Comparison of ENCODE assay signal across 19 cellular contexts in genomic region chr10:17652585-17652984, GRCh38. TPM values are rescaled to one million over a fixed set of nuclear protein-coding genes. Genes with fewer than 3 reads are reported as not detected.
DNase-seq lines count a peak whose midpoint lies in the region; ATAC-seq, FAIRE-seq and TF ChIP-seq lines count a peak whose summit lies in the region.
"Had no signal": no experiment of that assay in that cellular context is flagged by ENCODE, and none has a peak within 500 bp of the region (broad histone marks: within the 10 kb centered on the region; RNA-seq: fewer than 3 reads in every experiment).

No MANE protein-coding gene starts in this region.

- H3K9me3 ChIP-seq in pancreas = no peaks in the 10 kb centered on the region
- H3K9me3 ChIP-seq: neutrophil, transverse colon had no signal

- H3K9me3 Mint-ChIP-seq in activated T-helper 17 cell treated with anti-CD3 and anti-CD28 coated beads, Interleukin-2, amount 50 U/mL, for 72 hours = peaks cover 4% of the 10 kb centered on the region
- peaks cover 19% of the 10 kb centered on the region for H3K9me3 Mint-ChIP-seq in osteocyte (ENCODE audit: unreplicated experiment)
- peaks cover 24% of the 10 kb centered on the region for H3K9me3 Mint-ChIP-seq in progenitor cell of endocrine pancreas (ENCODE audit: low read depth)

- no peak for FAIRE-seq in pancreas (lab: Jason Lieb, UNC)
- FAIRE-seq: colon had no signal

- peak overlapping the region; percentile 99 for H3K27ac Mint-ChIP-seq in activated T-helper 17 cell treated with anti-CD3 and anti-CD28 coated beads, Interleukin-2, amount 50 U/mL, for 72 hours
- H3K27ac Mint-ChIP-seq in osteocyte (ENCODE audit: unreplicated experiment) = peak overlapping the region; percentile 75
- no peak overlapping the region for H3K27ac Mint-ChIP-seq in progenitor cell of endocrine pancreas

- peak; percentile 43 for ATAC-seq in GM18870 (IDR thresholded peaks at IDR 0.05; ENCODE audit: unreplicated experiment)
- peak; percentile 44 for ATAC-seq in HG02981 (IDR thresholded peaks at IDR 0.05; ENCODE audit: unreplicated experiment)
- peak; percentile 26 for ATAC-seq in activated T-helper 17 cell treated with anti-CD3 and anti-CD28 coated beads, Interleukin-2, amount 50 U/mL, for 72 hours (replicated peaks)
- no peak for ATAC-seq in pancreas
- ATAC-seq in HG03521 (IDR thresholded peaks at IDR 0.05; ENCODE audit: unreplicated experiment) = no peak
- ATAC-seq: stimulated activated naive B cell treated with anti-CD40 and anti-IgM and Interleukin-4, amounts not matched to agents 10 μg/mL and 1 μg/mL and 100 μg/mL, for 72 hours had no signal

- H3K36me3 ChIP-seq in pancreas = no peaks in the 10 kb centered on the region
- H3K36me3 ChIP-seq: neutrophil had no signal

- H3K4me3 ChIP-seq in pancreas = no peak overlapping the region
- H3K4me3 ChIP-seq: BLaER1 treated with 17β-estradiol and CSF1 and Interleukin-3, amounts not matched to agents 10 nM and 100 nM; PC-9; skin epidermis; transverse colon had no signal

- H3K27me3 Mint-ChIP-seq in activated T-helper 17 cell treated with anti-CD3 and anti-CD28 coated beads, Interleukin-2, amount 50 U/mL, for 72 hours = no peaks in the 10 kb centered on the region
- no peaks in the 10 kb centered on the region for H3K27me3 Mint-ChIP-seq in osteocyte (ENCODE audit: unreplicated experiment)
- H3K27me3 Mint-ChIP-seq in progenitor cell of endocrine pancreas = no peaks in the 10 kb centered on the region
- H3K27me3 Mint-ChIP-seq: activated CD4-positive, alpha-beta memory T cell treated with anti-CD3 and anti-CD28 coated beads, Interleukin-2, amount 10 ng/mL, durations not matched to agents 7 days and 5 days; stimulated activated naive B cell treated with anti-CD40 and anti-IgM and Interleukin-4, amounts not matched to agents 10 μg/mL and 1 μg/mL and 100 μg/mL, for 72 hours had no signal

- H3K4me1 ChIP-seq in pancreas = peaks cover 0 to 10% (median 2%) of the 10 kb centered on the region in 3 donors

- no peaks in the 10 kb centered on the region for H3K27me3 ChIP-seq in pancreas
- H3K27me3 ChIP-seq: BLaER1 treated with 17β-estradiol and CSF1 and Interleukin-3, amounts not matched to agents 10 nM and 100 nM; neutrophil; transverse colon had no signal

- no peak for TF ChIP-seq CTCF in osteocyte (IDR thresholded peaks at IDR 0.05)
- no peak for TF ChIP-seq CTCF in pancreas (IDR thresholded peaks at IDR 0.05)
- TF ChIP-seq CTCF in progenitor cell of endocrine pancreas (IDR thresholded peaks at IDR 0.05; ENCODE audit: unreplicated experiment) = no peak

- H3K27ac ChIP-seq in pancreas = no peak overlapping the region
- H3K27ac ChIP-seq: BLaER1 treated with 17β-estradiol and CSF1 and Interleukin-3, amounts not matched to agents 10 nM and 100 nM; neutrophil; PC-9; transverse colon had no signal

- H3K4me1 Mint-ChIP-seq in activated T-helper 17 cell treated with anti-CD3 and anti-CD28 coated beads, Interleukin-2, amount 50 U/mL, for 72 hours = peaks cover 69% of the 10 kb centered on the region
- H3K4me1 Mint-ChIP-seq in osteocyte (ENCODE audit: unreplicated experiment) = peaks cover 58% of the 10 kb centered on the region
- peaks cover 5% of the 10 kb centered on the region for H3K4me1 Mint-ChIP-seq in progenitor cell of endocrine pancreas (ENCODE audit: low read depth)

- DNase-seq in osteocyte (ENCODE audit: extremely low spot score, unreplicated experiment) (no peak), pancreas (no peak), COLO829 (ENCODE audit: low spot score) (no peak), progenitor cell of endocrine pancreas (ENCODE audit: low spot score, unreplicated experiment) (no peak)
- DNase-seq: activated CD4-positive, alpha-beta memory T cell treated with anti-CD3 and anti-CD28 coated beads, Interleukin-2, amount 10 ng/mL, durations not matched to agents 7 days and 5 days; midbrain; NCI-H2029; NCI-H526 treated with DMSO at 0.1 percent for 48 hours; PC-9; stimulated activated naive B cell treated with anti-CD40 and anti-IgM and Interleukin-4, amounts not matched to agents 10 μg/mL and 1 μg/mL and 100 μg/mL, for 72 hours; transverse colon had no signal

- H3K36me3 Mint-ChIP-seq in activated T-helper 17 cell treated with anti-CD3 and anti-CD28 coated beads, Interleukin-2, amount 50 U/mL, for 72 hours (ENCODE audit: low read depth) = peaks cover 71% of the 10 kb centered on the region
- H3K36me3 Mint-ChIP-seq in osteocyte (ENCODE audit: unreplicated experiment) (peaks cover 22% of the 10 kb centered on the region), progenitor cell of endocrine pancreas (ENCODE audit: insufficient read depth) (peaks cover 28% of the 10 kb centered on the region)

- intact Hi-C loops in pancreas (cut with DNase I) = no loop called here

- no peak overlapping the region for H3K4me3 Mint-ChIP-seq in activated T-helper 17 cell treated with anti-CD3 and anti-CD28 coated beads, Interleukin-2, amount 50 U/mL, for 72 hours
- H3K4me3 Mint-ChIP-seq in osteocyte (ENCODE audit: unreplicated experiment) (no peak overlapping the region), progenitor cell of endocrine pancreas (ENCODE audit: low read depth) (no peak overlapping the region)
- H3K4me3 Mint-ChIP-seq: activated CD4-positive, alpha-beta memory T cell treated with anti-CD3 and anti-CD28 coated beads, Interleukin-2, amount 10 ng/mL, durations not matched to agents 7 days and 5 days; stimulated activated naive B cell treated with anti-CD40 and anti-IgM and Interleukin-4, amounts not matched to agents 10 μg/mL and 1 μg/mL and 100 μg/mL, for 72 hours had no signal

RNA-seq across cellular contexts. Expression of gene STAM, which starts 8.6 kb away (rescaled TPM):
- 10 to 100 TPM; 27.0 to 35.4 TPM for total RNA-seq in activated T-helper 17 cell treated with anti-CD3 and anti-CD28 coated beads, Interleukin-2, amount 50 U/mL, for 72 hours
- total RNA-seq in osteocyte (26.6 and 32.0 TPM in 2 replicates), pancreas (10 to 100 TPM in 4 of 6 donors, 1 to 10 TPM in 2; 8.4 to 15.4 (median 12.2) TPM), progenitor cell of endocrine pancreas (25.1 and 27.8 TPM in 2 replicates)
- 1 to 10 TPM; 5.4 to 7.7 TPM for polyA plus RNA-seq in pancreas

RNA-seq across cellular contexts. Expression of gene HACD1, which starts 35.4 kb away (rescaled TPM):
- 1 to 10 TPM; 1.6 to 3.5 TPM for total RNA-seq in activated T-helper 17 cell treated with anti-CD3 and anti-CD28 coated beads, Interleukin-2, amount 50 U/mL, for 72 hours
- total RNA-seq in osteocyte (25.1 and 28.6 TPM in 2 replicates), pancreas (1 to 10 TPM in 4 of 6 donors, under 1 TPM in 2; 0.46 to 8.2 (median 2.8) TPM), progenitor cell of endocrine pancreas (14.3 and 15.9 TPM in 2 replicates)
- 1 to 10 TPM; 3.7 to 6.0 TPM for polyA plus RNA-seq in pancreas

Comparison
In these comparisons a context has a peak if more than half of its experiments do, and no peak if none do; other contexts are left out.
1. ATAC-seq: peak in GM18870 (single experiment), HG02981 (single experiment) and activated T-helper 17 cell treated with anti-CD3 and anti-CD28 coated beads, Interleukin-2, amount 50 U/mL, for 72 hours (single experiment); none in pancreas (0 of 4) and HG03521 (single experiment).